In genomic region chr7:94509264-94509878, GRCh38 we compare ENCODE assay signal across 1 cellular context.
TF ChIP-seq lines count a peak whose summit lies in the region.

TSS of gene CASD1 (plus strand) at chr7:94509809. CDS start at chr7:94510085, 276 bp downstream.

TF ChIP-seq in HepG2, 621 proteins besides CTCF, POLR2A, EP300 and RAD21 (continued from another document and continues in another):
- TF ChIP-seq ZNF646 (CRISPR knock-in tag; IDR thresholded peaks at IDR 0.05) (0 out of 2 replicates have a peak, but pooled peaks have one; percentile 43), ZMYM3 (CRISPR knock-in tag; IDR thresholded peaks at IDR 0.05) (peak; percentile 10; the same call in 1 of the 2 replicates), ZNF710 (CRISPR knock-in tag; IDR thresholded peaks at IDR 0.05; ENCODE audit: borderline replicate concordance) (peak; percentile 33; the same call in 1 of the 2 replicates), GATAD1 (CRISPR knock-in tag; IDR thresholded peaks at IDR 0.05) (peak; percentile 23; the same call in 1 of the 2 replicates), ATF2 (CRISPR knock-in tag; IDR thresholded peaks at IDR 0.05) (0 out of 2 replicates have a peak, but pooled peaks have one; percentile 18), ZNF550 (CRISPR knock-in tag; IDR thresholded peaks at IDR 0.05; ENCODE audit: borderline replicate concordance) (0 out of 2 replicates have a peak, but pooled peaks have one; percentile 52), FOXC1 (CRISPR knock-in tag; IDR thresholded peaks at IDR 0.05; ENCODE audit: borderline replicate concordance) (no peak; the same call in 1 of the 2 replicates), ZNF318 (CRISPR knock-in tag; IDR thresholded peaks at IDR 0.05) (0 out of 2 replicates have a peak, but pooled peaks have one; percentile 64), TFDP2 (CRISPR knock-in tag; IDR thresholded peaks at IDR 0.05) (no peak), ZGPAT (CRISPR knock-in tag; IDR thresholded peaks at IDR 0.05) (peak; percentile 11; the same call in 1 of the 2 replicates), KLF16 (CRISPR knock-in tag; IDR thresholded peaks at IDR 0.05) (0 out of 4 replicates have a peak, but pooled peaks of 1 of the 2 experiments have one; percentile 7), KDM2A (CRISPR knock-in tag; IDR thresholded peaks at IDR 0.05; ENCODE audit: borderline replicate concordance, low read depth) (peak; percentile 31; the same call in 1 of the 2 replicates), ZHX1 (CRISPR knock-in tag; IDR thresholded peaks at IDR 0.05; ENCODE audit: low read depth) (0 out of 2 replicates have a peak, but pooled peaks have one; percentile 32), ZNF431 (CRISPR knock-in tag; IDR thresholded peaks at IDR 0.05; ENCODE audit: borderline replicate concordance, low read depth) (0 out of 2 replicates have a peak, but pooled peaks have one; percentile 11), ELF1 (CRISPR knock-in tag; IDR thresholded peaks at IDR 0.05) (peak; percentile 36; the same call in 1 of the 2 replicates), ZBTB7B (CRISPR knock-in tag; IDR thresholded peaks at IDR 0.05) (peak; percentile 56; the same call in 1 of the 2 replicates), SSRP1 (CRISPR knock-in tag; IDR thresholded peaks at IDR 0.05) (0 out of 2 replicates have a peak, but pooled peaks have one; percentile 33), RXRA (CRISPR knock-in tag; IDR thresholded peaks at IDR 0.05) (0 out of 2 replicates have a peak, but pooled peaks have one; percentile 37), ZNF136 (CRISPR knock-in tag; IDR thresholded peaks at IDR 0.05; ENCODE audit: low read depth) (0 out of 2 replicates have a peak, but pooled peaks have one; percentile 53), NR2C2 (CRISPR knock-in tag; IDR thresholded peaks at IDR 0.05; ENCODE audit: borderline replicate concordance) (peak; percentile 87)
